Comparison of ENCODE assay signal across 20 cellular contexts in the genomic region with DNA sequence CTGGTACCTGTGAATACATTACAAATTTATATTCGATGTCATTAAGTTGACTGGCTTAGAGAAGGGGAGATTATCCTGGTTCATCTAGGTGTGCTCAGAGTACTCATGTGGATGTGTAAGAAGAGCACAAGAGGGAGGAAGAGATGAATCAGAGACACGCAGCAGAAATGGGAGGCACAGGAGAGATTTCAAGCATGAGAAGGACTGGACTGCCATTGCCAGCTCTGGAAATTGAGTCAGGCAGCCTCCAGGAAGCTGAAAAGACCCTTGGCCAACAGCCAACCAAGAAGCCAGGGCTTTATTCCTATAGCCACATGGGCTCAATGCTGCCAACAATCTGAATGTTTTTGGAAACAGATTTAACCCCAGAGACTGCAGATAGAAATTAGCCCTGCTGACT.
DNase-seq lines count a peak whose midpoint lies in the region; ATAC-seq, FAIRE-seq and TF ChIP-seq lines count a peak whose summit lies in the region.
"Had no signal": no experiment of that assay in that cellular context is flagged by ENCODE, and none has a peak within 500 bp of the region (broad histone marks: within the 10 kb centered on the region; RNA-seq: fewer than 3 reads in every experiment).

No MANE protein-coding gene starts in this region.

- no peak overlapping the region for H3K4me3 Mint-ChIP-seq in T-helper 17 cell
- H3K4me3 Mint-ChIP-seq: CD4-positive, alpha-beta T cell; GM23338; HFFc6; IgD-negative memory B cell had no signal

- FAIRE-seq in bronchial epithelial cell (lab: Jason Lieb, UNC): no peak
- FAIRE-seq: D721Med, G401.6, GM12891, H54, HepG2 had no signal

- no peaks in the 10 kb centered on the region for H3K36me3 Mint-ChIP-seq in T-helper 17 cell (ENCODE audit: low read depth)
- H3K36me3 Mint-ChIP-seq: IgD-negative memory B cell had no signal

- H3K4me3 ChIP-seq in bronchial epithelial cell (ENCODE audit: low read depth, low read length) (no peak overlapping the region), epithelial cell of esophagus (ENCODE audit: low read length) (no peak overlapping the region), coronary artery (no peak overlapping the region)
- H3K4me3 ChIP-seq: GM23338 had no signal

- no peaks in the 10 kb centered on the region for H3K4me1 Mint-ChIP-seq in T-helper 17 cell
- H3K4me1 Mint-ChIP-seq: GM23338, IgD-negative memory B cell had no signal

- H3K27me3 Mint-ChIP-seq in T-helper 17 cell: no peaks in the 10 kb centered on the region
- H3K27me3 Mint-ChIP-seq: CD4-positive, alpha-beta T cell; IgD-negative memory B cell had no signal

- no peak overlapping the region for H3K27ac ChIP-seq in coronary artery
- H3K27ac ChIP-seq: C4-2B had no signal

- H3K9me3 ChIP-seq in T-helper 17 cell (ENCODE audit: control insufficient read depth, low read length, poor library complexity, severe bottlenecking): peaks cover 3% of the 10 kb centered on the region
- H3K9me3 ChIP-seq: Caco-2 had no signal

- TF ChIP-seq CTCF in bronchial epithelial cell (IDR thresholded peaks at IDR 0.05; ENCODE audit: insufficient read depth, low read length, severe bottlenecking): no peak
- TF ChIP-seq CTCF in epithelial cell of esophagus (IDR thresholded peaks at IDR 0.05; ENCODE audit: insufficient read depth, low read depth, low read length, missing control alignments): no peak
- TF ChIP-seq CTCF in coronary artery (IDR thresholded peaks at IDR 0.05): no peak

- no peak for ATAC-seq in T-helper 17 cell
- ATAC-seq in GM21619 (IDR thresholded peaks at IDR 0.05; ENCODE audit: unreplicated experiment): no peak
- ATAC-seq: GM23338, HCT116, HepG2 had no signal

- H3K27ac Mint-ChIP-seq in T-helper 17 cell: no peak overlapping the region
- H3K27ac Mint-ChIP-seq: CD4-positive, alpha-beta T cell; GM23338; HFFc6; IgD-negative memory B cell had no signal

- DNase-seq in bronchial epithelial cell (ENCODE audit: low read depth) (peak; percentile 67), epithelial cell of esophagus (ENCODE audit: low read depth) (peak; percentile 49), lung microvascular endothelial cell (ENCODE audit: low read depth in 2 of 2) (peak; percentile 0 to 44), T-helper 17 cell (no peak), coronary artery (ENCODE audit: low spot score) (no peak)
- DNase-seq in stimulated activated CD8-positive, alpha-beta memory T cell treated with anti-CD3 and anti-CD28 coated beads, Interleukin-4, amount 100 ng/mL, for 48 hours: no peak
- DNase-seq: ACHN; Caco-2; CD4-positive, alpha-beta T cell; HFFc6 had no signal

- no peaks in the 10 kb centered on the region for H3K36me3 ChIP-seq in bronchial epithelial cell (ENCODE audit: control insufficient read depth, insufficient read depth, low read length)

- H3K27me3 ChIP-seq in bronchial epithelial cell (ENCODE audit: control insufficient read depth, insufficient read depth, low read length): no peaks in the 10 kb centered on the region

Comparison
In these comparisons a context has a peak if more than half of its experiments do, and no peak if none do; other contexts are left out.
1. DNase-seq: peak in bronchial epithelial cell (single experiment), epithelial cell of esophagus (single experiment) and lung microvascular endothelial cell (2 of 2); none in T-helper 17 cell (0 of 3), coronary artery (single experiment) and stimulated activated CD8-positive, alpha-beta memory T cell treated with anti-CD3 and anti-CD28 coated beads, Interleukin-4, amount 100 ng/mL, for 48 hours (single experiment).